Comparison of ENCODE assay signal across 23 cellular contexts in genomic region chr4:110008540-110008939, GRCh38.
DNase-seq lines count a peak whose midpoint lies in the region; ATAC-seq, FAIRE-seq and TF ChIP-seq lines count a peak whose summit lies in the region.
"Had no signal": no experiment of that assay in that cellular context is flagged by ENCODE, and none has a peak within 500 bp of the region (broad histone marks: within the 10 kb centered on the region; RNA-seq: fewer than 3 reads in every experiment).

No MANE protein-coding gene starts in this region.

- H3K36me3 ChIP-seq in liver (ENCODE audit: control insufficient read depth in 4 of 4, insufficient read depth in 3 of 4, low read depth in 1 of 4, low read length in 3 of 4) (no peaks in the 10 kb centered on the region), HepG2 (replicated peaks in 1 of 2; ENCODE audit: control insufficient read depth in 1 of 2, insufficient read depth in 2 of 2, low read length in 2 of 2) (no peaks in the 10 kb centered on the region), esophagus muscularis mucosa (no peaks in the 10 kb centered on the region), GM23248 (ENCODE audit: low read depth) (no peaks in the 10 kb centered on the region)

- CTCF ChIA-PET in HepG2 (lab: Yijun Ruan, JAX; ENCODE audit: low intra/inter-chr PET ratio, low total read pairs): interaction anchor here (1.8 kb wide), 1 partner anchor 10 kb away, joined by 5 read pairs; no protein-coding TSS in a partner anchor
- CTCF ChIA-PET in activated CD4-positive, alpha-beta memory T cell treated with anti-CD3 and anti-CD28 coated beads, Interleukin-2, amount 10 ng/mL, durations not matched to agents 7 days and 5 days (lab: Charles Lee): interaction anchor here (0.9 to 1.4 kb wide), 5 partner anchors 10 to 503 kb away, joined by 3 to 4 read pairs (median 3); no protein-coding TSS in a partner anchor

- no peaks in the 10 kb centered on the region for H3K9me3 Mint-ChIP-seq in activated CD4-positive, alpha-beta memory T cell treated with anti-CD3 and anti-CD28 coated beads, Interleukin-2, amount 10 ng/mL, durations not matched to agents 7 days and 5 days
- H3K9me3 Mint-ChIP-seq: CD4-positive, alpha-beta T cell; GM23338; HFFc6 had no signal

- no peak for ATAC-seq in HepG2
- ATAC-seq: A549, GM23338, HCT116 had no signal

- 31% methylated on average over 2 of the region's 2 CpGs for WGBS in liver
- 0% methylated on average over 1 of the region's 2 CpGs for WGBS in HepG2 (ENCODE audit: low lambda C conversion rate)
- WGBS in esophagus muscularis mucosa: 94% methylated on average over 2 of the region's 2 CpGs
- WGBS in GM23248 (ENCODE audit: low coverage in 1 of 2, low lambda C conversion rate in 2 of 2, missing lambda C conversion rate in 2 of 2), 2 experiments: 91 to 94% methylated on average over 2 of the region's 2 CpGs

- no peaks in the 10 kb centered on the region for H3K9me2 ChIP-seq in GM23248 (ENCODE audit: insufficient read depth)

- H3K9ac ChIP-seq in liver (ENCODE audit: low read depth in 1 of 2, low read length in 2 of 2) (no peak overlapping the region), HepG2 (ENCODE audit: insufficient read depth, low read depth, low read length) (no peak overlapping the region), GM23248 (no peak overlapping the region)

- no TSS peak for BruUV-seq in HepG2 (replicated peaks; lab: Mats Ljungman, UMichigan)

- H3K27ac ChIP-seq in liver (ENCODE audit: low read depth in 1 of 2, low read length in 2 of 2): no peak overlapping the region
- H3K27ac ChIP-seq in HepG2 (ENCODE audit: extremely low read length, insufficient read depth, low read length): no peak overlapping the region
- no peak overlapping the region for H3K27ac ChIP-seq in esophagus muscularis mucosa (replicated peaks in 1 of 4)
- no peak overlapping the region for H3K27ac ChIP-seq in GM23248
- H3K27ac ChIP-seq: 22Rv1, A549, C4-2B had no signal

- DNase-seq in NCI-H2196 (lab: John Stamatoyannopoulos, UW; ENCODE audit: unreplicated experiment) (peak; percentile 6), NCI-H2196 treated with DMSO at 0.1 percent for 48 hours (lab: John Stamatoyannopoulos, UW; ENCODE audit: unreplicated experiment) (no peak), HepG2 (ENCODE audit: low spot score) (no peak), esophagus muscularis mucosa (ENCODE audit: extremely low spot score) (peak; percentile 62), GM23248 (no peak), H4 (ENCODE audit: low spot score) (no peak)
- no peak for DNase-seq in activated CD4-positive, alpha-beta memory T cell treated with anti-CD3 and anti-CD28 coated beads, Interleukin-2, amount 10 ng/mL, durations not matched to agents 7 days and 5 days
- DNase-seq: AML-193; CD4-positive, alpha-beta T cell; DMS153; DMS79; GDM1; H7; HFFc6 had no signal

- H3K9me3 ChIP-seq in liver (ENCODE audit: control insufficient read depth in 4 of 4, low read length in 3 of 4): no peaks in the 10 kb centered on the region
- no peaks in the 10 kb centered on the region for H3K9me3 ChIP-seq in HepG2 (ENCODE audit: low read length)
- no peaks in the 10 kb centered on the region for H3K9me3 ChIP-seq in esophagus muscularis mucosa
- H3K9me3 ChIP-seq in GM23248 (ENCODE audit: low read depth): no peaks in the 10 kb centered on the region
- H3K9me3 ChIP-seq: A549 had no signal

- H3K27me3 Mint-ChIP-seq in activated CD4-positive, alpha-beta memory T cell treated with anti-CD3 and anti-CD28 coated beads, Interleukin-2, amount 10 ng/mL, durations not matched to agents 7 days and 5 days: no peaks in the 10 kb centered on the region
- H3K27me3 Mint-ChIP-seq: CD4-positive, alpha-beta T cell had no signal

- TF ChIP-seq EP300 in HepG2 (IDR thresholded peaks at IDR 0.05; ENCODE audit: low read depth in 2 of 2, low read length in 2 of 2) (no peak), HepG2 (CRISPR knock-in tag; IDR thresholded peaks at IDR 0.05; ENCODE audit: borderline replicate concordance) (no peak), esophagus muscularis mucosa (IDR thresholded peaks at IDR 0.05) (no peak)

- H3K79me2 ChIP-seq in HepG2 (ENCODE audit: insufficient read depth, low read length) (no peaks in the 10 kb centered on the region), GM23248 (ENCODE audit: insufficient read depth) (no peaks in the 10 kb centered on the region)

- no peak overlapping the region for H3K27ac Mint-ChIP-seq in activated CD4-positive, alpha-beta memory T cell treated with anti-CD3 and anti-CD28 coated beads, Interleukin-2, amount 10 ng/mL, durations not matched to agents 7 days and 5 days
- H3K27ac Mint-ChIP-seq: CD4-positive, alpha-beta T cell; GM23338; HFFc6 had no signal

- H3K36me3 Mint-ChIP-seq in activated CD4-positive, alpha-beta memory T cell treated with anti-CD3 and anti-CD28 coated beads, Interleukin-2, amount 10 ng/mL, durations not matched to agents 7 days and 5 days (ENCODE audit: low read depth): no peaks in the 10 kb centered on the region

- in situ Hi-C loops in HepG2 (cut with HindIII; ENCODE audit: extremely low pct_ligation_motif_present, low pct_unique_long_range_greater_than_20kb): loop anchor here (5.0 to 25.0 kb wide), 3 partner anchors 306 to 1629 kb away; no protein-coding TSS in a partner anchor
- in situ Hi-C loops in GM23248 (cut with MboI): loop anchor here (10.0 to 25.0 kb wide), 4 partner anchors 196 to 1629 kb away; no protein-coding TSS in a partner anchor

- FAIRE-seq in HepG2 (lab: Jason Lieb, UNC): no peak
- FAIRE-seq: A549, GM12892, GM18507, HTR-8/SVneo had no signal

- TF ChIP-seq RAD21 in liver (IDR thresholded peaks at IDR 0.05) (peak in 1 of 2 donors; percentile 26), HepG2 (CRISPR knock-in tag; IDR thresholded peaks at IDR 0.05) (no peak)

- H4K20me1 ChIP-seq in HepG2 (ENCODE audit: insufficient read depth, low read length) (no peaks in the 10 kb centered on the region), GM23248 (ENCODE audit: insufficient read depth) (no peaks in the 10 kb centered on the region)

- H3K4me1 Mint-ChIP-seq in activated CD4-positive, alpha-beta memory T cell treated with anti-CD3 and anti-CD28 coated beads, Interleukin-2, amount 10 ng/mL, durations not matched to agents 7 days and 5 days: peaks cover 2% of the 10 kb centered on the region

- POLR2A ChIA-PET in HepG2 (lab: Yijun Ruan, JAX): no interaction called here
- POLR2A ChIA-PET in activated CD4-positive, alpha-beta memory T cell treated with anti-CD3 and anti-CD28 coated beads, Interleukin-2, amount 10 ng/mL, durations not matched to agents 7 days and 5 days (lab: Charles Lee): no interaction called here

- no peak overlapping the region for H3K4me2 ChIP-seq in HepG2 (ENCODE audit: low read depth, low read length)
- H3K4me2 ChIP-seq in GM23248 (ENCODE audit: unreplicated experiment): no peak overlapping the region
- H3K4me2 ChIP-seq: A549, GM23338 had no signal

- H3K4me3 Mint-ChIP-seq in activated CD4-positive, alpha-beta memory T cell treated with anti-CD3 and anti-CD28 coated beads, Interleukin-2, amount 10 ng/mL, durations not matched to agents 7 days and 5 days: no peak overlapping the region
- H3K4me3 Mint-ChIP-seq: CD4-positive, alpha-beta T cell; GM23338; HFFc6 had no signal

- TF ChIP-seq CTCF in liver (IDR thresholded peaks at IDR 0.05; ENCODE audit: low read depth, low read length, missing input control) (no peak), HepG2 (CRISPR knock-in tag; IDR thresholded peaks at IDR 0.05) (no peak), esophagus muscularis mucosa (IDR thresholded peaks at IDR 0.05) (no peak)

- no peak overlapping the region for H3K4me3 ChIP-seq in liver (ENCODE audit: low read depth in 1 of 3, low read length in 3 of 3)
- H3K4me3 ChIP-seq in HepG2 (replicated peaks in 1 of 3; ENCODE audit: insufficient read depth in 1 of 3, low read depth in 2 of 3, low read length in 3 of 3): no peak overlapping the region
- no peak overlapping the region for H3K4me3 ChIP-seq in esophagus muscularis mucosa
- no peak overlapping the region for H3K4me3 ChIP-seq in GM23248
- H3K4me3 ChIP-seq: A549, GM23338 had no signal

- intact Hi-C loops in HepG2 (cut with micrococcal nuclease; ENCODE audit: unreplicated experiment): loop anchor here (5.0 kb wide), 2 partner anchors 189 to 334 kb away; partner anchors contain the start of gene ELOVL6
- intact Hi-C loops in esophagus muscularis mucosa (cut with DNase I): no loop called here

- TF ChIP-seq POLR2A in HepG2 (IDR thresholded peaks at IDR 0.05; ENCODE audit: insufficient read depth in 1 of 2, low read depth in 2 of 2, low read length in 2 of 2) (no peak), esophagus muscularis mucosa (IDR thresholded peaks at IDR 0.05; ENCODE audit: low read depth) (no peak)

- no peaks in the 10 kb centered on the region for H3F3A ChIP-seq in GM23248 (ENCODE audit: insufficient read depth)

- no peak overlapping the region for H2AFZ ChIP-seq in HepG2 (ENCODE audit: low read length)
- H2AFZ ChIP-seq in GM23248: no peak overlapping the region
- H2AFZ ChIP-seq: GM23338 had no signal

- peaks cover 16 to 41% (median 33%) of the 10 kb centered on the region in 4 donors for H3K4me1 ChIP-seq in liver (ENCODE audit: control insufficient read depth in 4 of 4, insufficient read depth in 4 of 4, low read length in 3 of 4)
- peaks cover 29% of the 10 kb centered on the region for H3K4me1 ChIP-seq in HepG2 (ENCODE audit: insufficient read depth, low read length)
- no peaks in the 10 kb centered on the region for H3K4me1 ChIP-seq in esophagus muscularis mucosa
- no peaks in the 10 kb centered on the region for H3K4me1 ChIP-seq in GM23248 (ENCODE audit: insufficient read depth)

- H3K27me3 ChIP-seq in liver (ENCODE audit: control insufficient read depth in 4 of 4, insufficient read depth in 4 of 4, low read length in 3 of 4) (no peaks in the 10 kb centered on the region), HepG2 (ENCODE audit: control insufficient read depth in 1 of 2, insufficient read depth in 2 of 2, low read length in 2 of 2) (no peaks in the 10 kb centered on the region), esophagus muscularis mucosa (no peaks in the 10 kb centered on the region), GM23248 (replicated peaks; ENCODE audit: insufficient read depth) (no peaks in the 10 kb centered on the region)

TF ChIP-seq in liver, 16 proteins besides CTCF, POLR2A, EP300 and RAD21 (continues in another document):
- TF ChIP-seq HNF4A (conservative IDR thresholded peaks at IDR 0.05) (peak; percentile 37 to 40), RXRA (IDR thresholded peaks at IDR 0.05) (peak; percentile 31 to 55), JUND (IDR thresholded peaks at IDR 0.05) (no peak)
- TF ChIP-seq, protein P1, sequence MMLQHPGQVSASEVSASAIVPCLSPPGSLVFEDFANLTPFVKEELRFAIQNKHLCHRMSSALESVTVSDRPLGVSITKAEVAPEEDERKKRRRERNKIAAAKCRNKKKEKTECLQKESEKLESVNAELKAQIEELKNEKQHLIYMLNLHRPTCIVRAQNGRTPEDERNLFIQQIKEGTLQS (IDR thresholded peaks at IDR 0.05): no peak

TF ChIP-seq in HepG2, 621 proteins besides CTCF, POLR2A, EP300 and RAD21 (continues in another document):
- TF ChIP-seq KDM6A (CRISPR knock-in tag; IDR thresholded peaks at IDR 0.05; ENCODE audit: low read depth): no peak
- TF ChIP-seq PAF1 (CRISPR knock-in tag; IDR thresholded peaks at IDR 0.05): no peak
- TF ChIP-seq ARID2 (CRISPR knock-in tag; IDR thresholded peaks at IDR 0.05; ENCODE audit: borderline replicate concordance): no peak
- no peak for TF ChIP-seq ZNF446 (CRISPR knock-in tag; IDR thresholded peaks at IDR 0.05)

Comparison
In these comparisons a context has a peak if more than half of its experiments do, and no peak if none do; other contexts are left out.
1. DNase-seq: peak in NCI-H2196 (single experiment) and esophagus muscularis mucosa (single experiment); none in NCI-H2196 treated with DMSO at 0.1 percent for 48 hours (single experiment), HepG2 (single experiment), GM23248 (single experiment), activated CD4-positive, alpha-beta memory T cell treated with anti-CD3 and anti-CD28 coated beads, Interleukin-2, amount 10 ng/mL, durations not matched to agents 7 days and 5 days (single experiment) and H4 (single experiment).